7 cellular contexts compared by ENCODE assay signal in genomic region chr1:39047374-39048229, GRCh38. TPM values are rescaled to one million over a fixed set of nuclear protein-coding genes. Genes with fewer than 3 reads are reported as not detected.
DNase-seq lines count a peak whose midpoint lies in the region; TF ChIP-seq lines count a peak whose summit lies in the region.

No MANE protein-coding gene starts in this region.

- TF ChIP-seq CTCF in HFFc6 (IDR thresholded peaks at IDR 0.05) (no peak), thyroid gland (IDR thresholded peaks at IDR 0.05) (no peak)

- H3K9me3 ChIP-seq in adipocyte (ENCODE audit: control insufficient read depth, low read length), result no peaks in the 10 kb centered on the region
- H3K9me3 ChIP-seq in thyroid gland, result no peaks in the 10 kb centered on the region

- H3K36me3 Mint-ChIP-seq in HFFc6 (ENCODE audit: low read depth), result peaks cover 25% of the 10 kb centered on the region
- H3K36me3 Mint-ChIP-seq in activated T-helper 2 cell treated with anti-CD3 and anti-CD28 coated beads, Interferon-gamma antibody, Interleukin-2, Interleukin-4, amounts not matched to agents 10 μg/mL and 5 μg/mL and 100 μg/mL, durations not matched to agents 14 hours and 24 hours and 36 hours (ENCODE audit: low read depth), result peaks cover 9% of the 10 kb centered on the region

- H3K36me3 ChIP-seq in adipocyte (ENCODE audit: control insufficient read depth, insufficient read depth, low read length, severe bottlenecking) (peaks cover 12% of the 10 kb centered on the region), thyroid gland (no peaks in the 10 kb centered on the region)

- intact Hi-C loops in thyroid gland (cut with DNase I), result no loop called here
- intact Hi-C loops in activated T-helper 2 cell treated with anti-CD3 and anti-CD28 coated beads, Interferon-gamma antibody, Interleukin-2, Interleukin-4, amounts not matched to agents 10 μg/mL and 5 μg/mL and 100 μg/mL, durations not matched to agents 14 hours and 24 hours and 36 hours (cut with micrococcal nuclease), result no loop called here

- peak overlapping the region in 2 of 3 donors; percentile 37 to 45 for H3K27ac ChIP-seq in thyroid gland

- H3K27ac Mint-ChIP-seq in HFFc6, result peak overlapping the region; percentile 99
- no peak overlapping the region for H3K27ac Mint-ChIP-seq in activated T-helper 2 cell treated with anti-CD3 and anti-CD28 coated beads, Interferon-gamma antibody, Interleukin-2, Interleukin-4, amounts not matched to agents 10 μg/mL and 5 μg/mL and 100 μg/mL, durations not matched to agents 14 hours and 24 hours and 36 hours

- no peaks in the 10 kb centered on the region; the same call in 1 of the 2 replicates for H3K27me3 Mint-ChIP-seq in HFFc6 (ENCODE audit: insufficient read depth)
- H3K27me3 Mint-ChIP-seq in activated T-helper 2 cell treated with anti-CD3 and anti-CD28 coated beads, Interferon-gamma antibody, Interleukin-2, Interleukin-4, amounts not matched to agents 10 μg/mL and 5 μg/mL and 100 μg/mL, durations not matched to agents 14 hours and 24 hours and 36 hours (ENCODE audit: low read depth), result no peaks in the 10 kb centered on the region

- H3K4me3 ChIP-seq in adipocyte (ENCODE audit: low read length) (peak overlapping the region; percentile 38), thyroid gland (replicated peaks in 1 of 3) (no peak overlapping the region)

- peak overlapping the region; percentile 88 for H3K9ac ChIP-seq in adipocyte (ENCODE audit: low read length)

- peak; percentile 95 for DNase-seq in HFFc6
- DNase-seq in adipocyte (ENCODE audit: low read depth), result peak; percentile 87
- DNase-seq in iris pigment epithelial cell (ENCODE audit: low read depth), result peak; percentile 98
- DNase-seq in thyroid gland, result peak in 1 of 2 donors; percentile 11
- no peak for DNase-seq in NCI-H1092 treated with DMSO at 0.1 percent for 48 hours (lab: John Stamatoyannopoulos, UW)
- DNase-seq in activated T-helper 2 cell treated with anti-CD3 and anti-CD28 coated beads, Interferon-gamma antibody, Interleukin-2, Interleukin-4, amounts not matched to agents 10 μg/mL and 5 μg/mL and 100 μg/mL, durations not matched to agents 14 hours and 24 hours and 36 hours (ENCODE audit: low spot score), result no peak
- DNase-seq in NCI-H82 treated with DMSO at 0.1 percent for 48 hours (lab: John Stamatoyannopoulos, UW; ENCODE audit: unreplicated experiment), result no peak

- peaks cover 38% of the 10 kb centered on the region for H3K4me1 Mint-ChIP-seq in HFFc6 (ENCODE audit: low read depth)
- peaks cover 4% of the 10 kb centered on the region for H3K4me1 Mint-ChIP-seq in activated T-helper 2 cell treated with anti-CD3 and anti-CD28 coated beads, Interferon-gamma antibody, Interleukin-2, Interleukin-4, amounts not matched to agents 10 μg/mL and 5 μg/mL and 100 μg/mL, durations not matched to agents 14 hours and 24 hours and 36 hours (ENCODE audit: low read depth)

- H3K27me3 ChIP-seq in adipocyte (replicated peaks; ENCODE audit: control insufficient read depth, insufficient read depth, low read length) (no peaks in the 10 kb centered on the region), thyroid gland (no peaks in the 10 kb centered on the region)

- H3K4me1 ChIP-seq in adipocyte (ENCODE audit: control insufficient read depth, insufficient read depth, low read length) (peaks cover 28% of the 10 kb centered on the region), thyroid gland (peaks cover 0 to 11% of the 10 kb centered on the region in 2 donors)

- no peaks in the 10 kb centered on the region for H3K9me3 Mint-ChIP-seq in HFFc6
- no peaks in the 10 kb centered on the region for H3K9me3 Mint-ChIP-seq in activated T-helper 2 cell treated with anti-CD3 and anti-CD28 coated beads, Interferon-gamma antibody, Interleukin-2, Interleukin-4, amounts not matched to agents 10 μg/mL and 5 μg/mL and 100 μg/mL, durations not matched to agents 14 hours and 24 hours and 36 hours

- no peak for TF ChIP-seq POLR2A in thyroid gland (IDR thresholded peaks at IDR 0.05)

- H3K4me3 Mint-ChIP-seq in HFFc6, result peak overlapping the region; percentile 69
- no peak overlapping the region for H3K4me3 Mint-ChIP-seq in activated T-helper 2 cell treated with anti-CD3 and anti-CD28 coated beads, Interferon-gamma antibody, Interleukin-2, Interleukin-4, amounts not matched to agents 10 μg/mL and 5 μg/mL and 100 μg/mL, durations not matched to agents 14 hours and 24 hours and 36 hours (ENCODE audit: low read depth)

- 71 to 79% methylated on average over 12 of the region's 12 CpGs for WGBS in thyroid gland, 2 donors

RNA-seq across cellular contexts. Expression of gene NDUFS5, which starts 21.5 kb away (rescaled TPM):
- total RNA-seq in HFFc6 (2021; fragmentation: NEBNext Ultra II Directional; extraction: Animal tissue kit (Norgen Biotek cat#: 25700)), result 100 to 1,000 TPM; 181 to 275 (median 249) TPM
- total RNA-seq in thyroid gland, result 100 to 1,000 TPM; 428 to 631 (median 514) TPM
- total RNA-seq in activated T-helper 2 cell treated with anti-CD3 and anti-CD28 coated beads, Interferon-gamma antibody, Interleukin-2, Interleukin-4, amounts not matched to agents 10 μg/mL and 5 μg/mL and 100 μg/mL, durations not matched to agents 14 hours and 24 hours and 36 hours, result 173 and 188 TPM in 2 replicates

RNA-seq across cellular contexts. Expression of gene AKIRIN1, which starts 56.5 kb away (rescaled TPM):
- 10 to 100 TPM; 63.3 to 78.7 (median 71.2) TPM for total RNA-seq in HFFc6 (2021; fragmentation: NEBNext Ultra II Directional; extraction: Animal tissue kit (Norgen Biotek cat#: 25700))
- total RNA-seq in thyroid gland, result 10 to 100 TPM; 46.8 to 64.6 (median 56.7) TPM
- total RNA-seq in activated T-helper 2 cell treated with anti-CD3 and anti-CD28 coated beads, Interferon-gamma antibody, Interleukin-2, Interleukin-4, amounts not matched to agents 10 μg/mL and 5 μg/mL and 100 μg/mL, durations not matched to agents 14 hours and 24 hours and 36 hours, result 68.6 and 69.7 TPM in 2 replicates

Comparison
In these comparisons a context has a peak if more than half of its experiments do, and no peak if none do; other contexts are left out.
1. DNase-seq: peak in HFFc6 (single experiment), adipocyte (single experiment) and iris pigment epithelial cell (single experiment); none in NCI-H1092 treated with DMSO at 0.1 percent for 48 hours (single experiment), activated T-helper 2 cell treated with anti-CD3 and anti-CD28 coated beads, Interferon-gamma antibody, Interleukin-2, Interleukin-4, amounts not matched to agents 10 μg/mL and 5 μg/mL and 100 μg/mL, durations not matched to agents 14 hours and 24 hours and 36 hours (single experiment) and NCI-H82 treated with DMSO at 0.1 percent for 48 hours (single experiment).